ENCODE assay signal across 19 cellular contexts in genomic region chr19:55382013-55382412, GRCh38. TPM values are rescaled to one million over a fixed set of nuclear protein-coding genes. Genes with fewer than 3 reads are reported as not detected.
DNase-seq lines count a peak whose midpoint lies in the region; ATAC-seq and TF ChIP-seq lines count a peak whose summit lies in the region.
"Had no signal": no experiment of that assay in that cellular context is flagged by ENCODE, and none has a peak within 500 bp of the region (broad histone marks: within the 10 kb centered on the region; RNA-seq: fewer than 3 reads in every experiment).

No MANE protein-coding gene starts in this region.

- no peaks in the 10 kb centered on the region for H3K27me3 Mint-ChIP-seq in CD8-positive, alpha-beta T cell (ENCODE audit: low read depth)
- H3K27me3 Mint-ChIP-seq in activated T-helper 1 cell treated with anti-CD3 and anti-CD28 coated beads, Interleukin-12 subunit alpha, Interleukin-12 subunit beta, Interleukin-2, Interleukin-4 antibody, amounts not matched to agents 30 ng/mL and 10 ng/mL and 1 ng/mL, durations not matched to agents 14 hours and 24 hours and 36 hours (ENCODE audit: insufficient read depth) = no peaks in the 10 kb centered on the region
- H3K27me3 Mint-ChIP-seq in naive thymus-derived CD8-positive, alpha-beta T cell = no peaks in the 10 kb centered on the region

- peaks cover 39% of the 10 kb centered on the region for H3K4me1 Mint-ChIP-seq in CD8-positive, alpha-beta T cell (ENCODE audit: low read depth)
- H3K4me1 Mint-ChIP-seq in activated T-helper 1 cell treated with anti-CD3 and anti-CD28 coated beads, Interleukin-12 subunit alpha, Interleukin-12 subunit beta, Interleukin-2, Interleukin-4 antibody, amounts not matched to agents 30 ng/mL and 10 ng/mL and 1 ng/mL, durations not matched to agents 14 hours and 24 hours and 36 hours (ENCODE audit: low read depth) = peaks cover 18% of the 10 kb centered on the region
- peaks cover 21 to 42% (median 38%) of the 10 kb centered on the region in 4 donors for H3K4me1 Mint-ChIP-seq in naive thymus-derived CD8-positive, alpha-beta T cell

- TF ChIP-seq POLR2A in HCT116 (IDR thresholded peaks at IDR 0.05; ENCODE audit: borderline replicate concordance, extremely low read depth, insufficient read depth, insufficient read length) = no peak

- TF ChIP-seq CTCF in CD8-positive, alpha-beta T cell (IDR thresholded peaks at IDR 0.05) = no peak
- TF ChIP-seq CTCF in HCT116 (IDR thresholded peaks at IDR 0.05 in 2 of 3, conservative IDR thresholded peaks at IDR 0.05 in 1 of 3; ENCODE audit: borderline replicate concordance in 1 of 3, insufficient read depth in 1 of 3, low read depth in 2 of 3, low read length in 2 of 3) = no peak

- no peaks in the 10 kb centered on the region for H3K9me2 ChIP-seq in HCT116 (ENCODE audit: insufficient read depth)

- peaks cover 14% of the 10 kb centered on the region for H3K36me3 Mint-ChIP-seq in CD8-positive, alpha-beta T cell
- peaks cover 15% of the 10 kb centered on the region for H3K36me3 Mint-ChIP-seq in activated T-helper 1 cell treated with anti-CD3 and anti-CD28 coated beads, Interleukin-12 subunit alpha, Interleukin-12 subunit beta, Interleukin-2, Interleukin-4 antibody, amounts not matched to agents 30 ng/mL and 10 ng/mL and 1 ng/mL, durations not matched to agents 14 hours and 24 hours and 36 hours (ENCODE audit: low read depth)
- peaks cover 6 to 15% (median 9%) of the 10 kb centered on the region in 3 donors for H3K36me3 Mint-ChIP-seq in naive thymus-derived CD8-positive, alpha-beta T cell

- H3K27ac ChIP-seq in CD8-positive, alpha-beta T cell (ENCODE audit: low read depth, low read length) = no peak overlapping the region
- H3K27ac ChIP-seq in HCT116 (ENCODE audit: low read depth, low read length) = no peak overlapping the region
- H3K27ac ChIP-seq: Peyer's patch, thoracic aorta had no signal

- no peak overlapping the region for H3K9ac ChIP-seq in HCT116 (ENCODE audit: low read length)

- H3K4me1 ChIP-seq in CD8-positive, alpha-beta T cell (ENCODE audit: insufficient read depth, low read length) = peaks cover 25% of the 10 kb centered on the region
- H3K4me1 ChIP-seq in HCT116 (ENCODE audit: control insufficient read depth in 1 of 2, insufficient read depth in 2 of 2, low read length in 2 of 2) = peaks cover 1 to 33% of the 10 kb centered on the region in 2 experiments; a peak in 3 of 4 replicates

- ATAC-seq in CD8-positive, alpha-beta T cell = no peak
- ATAC-seq in HCT116 = no peak
- ATAC-seq in naive thymus-derived CD8-positive, alpha-beta T cell = no peak
- no peak for ATAC-seq in GM19324 (IDR thresholded peaks at IDR 0.05; ENCODE audit: low FRiP score, unreplicated experiment)
- ATAC-seq: right cardiac atrium had no signal

- no peaks in the 10 kb centered on the region for H3K27me3 ChIP-seq in CD8-positive, alpha-beta T cell (ENCODE audit: insufficient read depth, low read length)
- no peaks in the 10 kb centered on the region for H3K27me3 ChIP-seq in HCT116 (ENCODE audit: insufficient read depth, low read length)

- no peak for TF ChIP-seq RAD21 in HCT116 (IDR thresholded peaks at IDR 0.05; ENCODE audit: low read depth)

- intact Hi-C loops in CD8-positive, alpha-beta T cell (cut with DNase I, micrococcal nuclease) = no loop called here
- intact Hi-C loops in HCT116 (cut with micrococcal nuclease) = loop anchor here (5.0 kb wide), 1 partner anchor 80 kb away; no protein-coding TSS in a partner anchor
- intact Hi-C loops in activated T-helper 1 cell treated with anti-CD3 and anti-CD28 coated beads, Interleukin-12 subunit alpha, Interleukin-12 subunit beta, Interleukin-2, Interleukin-4 antibody, amounts not matched to agents 30 ng/mL and 10 ng/mL and 1 ng/mL, durations not matched to agents 14 hours and 24 hours and 36 hours (cut with micrococcal nuclease) = no loop called here

- BruUV-seq in HCT116 (replicated peaks; lab: Mats Ljungman, UMichigan) = no TSS peak

- H2AFZ ChIP-seq in HCT116 (ENCODE audit: low read depth, low read length, poor library complexity, severe bottlenecking) = no peak overlapping the region

- RAD21 ChIA-PET in HCT116 (lab: Charles Lee; ENCODE audit: low non-redundant PET in 1 of 2, low total read pairs in 2 of 2, uncharacterized antibody in 2 of 2, unreplicated experiment in 2 of 2) = no interaction called here

- peaks cover 2% of the 10 kb centered on the region for H3K36me3 ChIP-seq in CD8-positive, alpha-beta T cell (ENCODE audit: insufficient read depth, low read length)
- peaks cover 2 to 11% of the 10 kb centered on the region in 2 experiments; a peak in 2 of 4 replicates for H3K36me3 ChIP-seq in HCT116 (ENCODE audit: control insufficient read depth in 1 of 2, insufficient read depth in 2 of 2, low read length in 2 of 2)
- H3K36me3 ChIP-seq: thoracic aorta had no signal

- H3K4me2 ChIP-seq in HCT116 (ENCODE audit: low read length) = peak overlapping the region; percentile 95; the same call in 1 of the 2 replicates

- H3K4me3 ChIP-seq in CD8-positive, alpha-beta T cell (ENCODE audit: low read depth, low read length) = no peak overlapping the region
- no peak overlapping the region for H3K4me3 ChIP-seq in HCT116 (replicated peaks in 1 of 2; ENCODE audit: low read depth in 1 of 2, low read length in 2 of 2)
- H3K4me3 ChIP-seq: Peyer's patch, thoracic aorta had no signal

- peaks cover 38% of the 10 kb centered on the region for H3K79me2 ChIP-seq in HCT116 (ENCODE audit: insufficient read depth, low read length)

- peak overlapping the region; percentile 52 for H3K4me3 Mint-ChIP-seq in CD8-positive, alpha-beta T cell
- H3K4me3 Mint-ChIP-seq in activated T-helper 1 cell treated with anti-CD3 and anti-CD28 coated beads, Interleukin-12 subunit alpha, Interleukin-12 subunit beta, Interleukin-2, Interleukin-4 antibody, amounts not matched to agents 30 ng/mL and 10 ng/mL and 1 ng/mL, durations not matched to agents 14 hours and 24 hours and 36 hours = peak overlapping the region; percentile 92
- H3K4me3 Mint-ChIP-seq in naive thymus-derived CD8-positive, alpha-beta T cell = peak overlapping the region in 8 of 10 donors; percentile 12 to 99 (median 82)

- peaks cover 7% of the 10 kb centered on the region; the same call in 1 of the 2 replicates for H4K20me1 ChIP-seq in HCT116 (ENCODE audit: insufficient read depth)

- no peaks in the 10 kb centered on the region for H3K9me3 ChIP-seq in CD8-positive, alpha-beta T cell (ENCODE audit: low read length)
- no peaks in the 10 kb centered on the region for H3K9me3 ChIP-seq in HCT116 (ENCODE audit: control insufficient read depth in 1 of 2, insufficient read depth in 1 of 2, low read depth in 1 of 2, low read length in 2 of 2)
- H3K9me3 ChIP-seq: Peyer's patch, thoracic aorta had no signal

- H3K9me3 Mint-ChIP-seq in CD8-positive, alpha-beta T cell = no peaks in the 10 kb centered on the region
- no peaks in the 10 kb centered on the region for H3K9me3 Mint-ChIP-seq in activated T-helper 1 cell treated with anti-CD3 and anti-CD28 coated beads, Interleukin-12 subunit alpha, Interleukin-12 subunit beta, Interleukin-2, Interleukin-4 antibody, amounts not matched to agents 30 ng/mL and 10 ng/mL and 1 ng/mL, durations not matched to agents 14 hours and 24 hours and 36 hours
- H3K9me3 Mint-ChIP-seq in naive thymus-derived CD8-positive, alpha-beta T cell = peaks cover 0 to 2% (median 0%) of the 10 kb centered on the region in 9 donors

- DNase-seq in CD8-positive, alpha-beta T cell = no peak
- no peak for DNase-seq in HCT116 (ENCODE audit: low read depth, low spot score)
- no peak for DNase-seq in activated T-helper 1 cell treated with anti-CD3 and anti-CD28 coated beads, Interleukin-12 subunit alpha, Interleukin-12 subunit beta, Interleukin-2, Interleukin-4 antibody, amounts not matched to agents 30 ng/mL and 10 ng/mL and 1 ng/mL, durations not matched to agents 14 hours and 24 hours and 36 hours (ENCODE audit: low spot score)
- DNase-seq in naive thymus-derived CD8-positive, alpha-beta T cell = no peak
- no peak for DNase-seq in glomerular visceral epithelial cell (ENCODE audit: extremely low spot score)
- DNase-seq in Ammon's horn (ENCODE audit: low spot score) = no peak
- DNase-seq: activated CD4-positive, CD25-positive, alpha-beta regulatory T cell; aorta; H7; NCI-H1092 treated with DMSO at 0.1 percent for 48 hours; NCI-H69; nucleus accumbens; Peyer's patch; stimulated activated CD4-positive, alpha-beta T cell treated with anti-CD3 and anti-CD28 coated beads, Interleukin-2, amount 100 ng/mL, for 24 hours had no signal

- H3K27ac Mint-ChIP-seq in CD8-positive, alpha-beta T cell = no peak overlapping the region
- H3K27ac Mint-ChIP-seq in activated T-helper 1 cell treated with anti-CD3 and anti-CD28 coated beads, Interleukin-12 subunit alpha, Interleukin-12 subunit beta, Interleukin-2, Interleukin-4 antibody, amounts not matched to agents 30 ng/mL and 10 ng/mL and 1 ng/mL, durations not matched to agents 14 hours and 24 hours and 36 hours = peak overlapping the region; percentile 60
- H3K27ac Mint-ChIP-seq in naive thymus-derived CD8-positive, alpha-beta T cell = peak overlapping the region in 2 of 10 donors; percentile 11 to 79

- POLR2A ChIA-PET in CD8-positive, alpha-beta T cell (lab: Charles Lee) = no interaction called here
- POLR2A ChIA-PET in HCT116 (lab: Charles Lee) = interaction anchor here (0.6 kb wide), 1 partner anchor 243 kb away, joined by 3 read pairs; the partner anchor contains the start of gene ZNF784
- POLR2A ChIA-PET in naive thymus-derived CD8-positive, alpha-beta T cell (lab: Charles Lee) = no interaction called here

- CTCF ChIA-PET in CD8-positive, alpha-beta T cell (lab: Charles Lee) = no interaction called here
- CTCF ChIA-PET in HCT116 (lab: Charles Lee) = no interaction called here

RNA-seq across cellular contexts. Expression of gene TMEM238, which starts 2.1 kb away (rescaled TPM):
- total RNA-seq in CD8-positive, alpha-beta T cell = 10 to 100 TPM; 12.9 to 13.4 TPM
- total RNA-seq in HCT116 (2021; ENCODE audit: unreplicated experiment) = 21.0 TPM
- 4.8 and 9.0 TPM in 2 replicates for polyA plus RNA-seq in HCT116 (2012)
- total RNA-seq in activated T-helper 1 cell treated with anti-CD3 and anti-CD28 coated beads, Interleukin-12 subunit alpha, Interleukin-12 subunit beta, Interleukin-2, Interleukin-4 antibody, amounts not matched to agents 30 ng/mL and 10 ng/mL and 1 ng/mL, durations not matched to agents 14 hours and 24 hours and 36 hours = 9.7 and 10.6 TPM in 2 replicates
- total RNA-seq in naive thymus-derived CD8-positive, alpha-beta T cell = 10 to 100 TPM in 1 of 2 experiments, 1 to 10 TPM in 1; 10.0 to 10.2 TPM
- polyA plus RNA-seq in naive thymus-derived CD8-positive, alpha-beta T cell = 1 to 10 TPM; 1.1 to 1.5 (median 1.3) TPM
- polyA plus RNA-seq: aorta had no signal

RNA-seq across cellular contexts. Expression of gene RPL28, which starts 3.7 kb away (rescaled TPM):
- 1,000 to 10,000 TPM; 4,227 to 4,270 TPM for total RNA-seq in CD8-positive, alpha-beta T cell
- total RNA-seq in HCT116 (2021; ENCODE audit: unreplicated experiment) = 3,050 TPM
- 4,429 and 5,970 TPM in 2 replicates for polyA plus RNA-seq in HCT116 (2012)
- 1,835 and 1,847 TPM in 2 replicates for total RNA-seq in activated T-helper 1 cell treated with anti-CD3 and anti-CD28 coated beads, Interleukin-12 subunit alpha, Interleukin-12 subunit beta, Interleukin-2, Interleukin-4 antibody, amounts not matched to agents 30 ng/mL and 10 ng/mL and 1 ng/mL, durations not matched to agents 14 hours and 24 hours and 36 hours
- total RNA-seq in naive thymus-derived CD8-positive, alpha-beta T cell = 1,000 to 10,000 TPM; 2,967 to 2,995 TPM
- polyA plus RNA-seq in naive thymus-derived CD8-positive, alpha-beta T cell = 1,000 to 10,000 TPM in 1 of 3 donors, 100 to 1,000 TPM in 2; 559 to 1,017 (median 787) TPM

RNA-seq across cellular contexts. Expression of gene TMEM190, which starts 5.4 kb away (rescaled TPM):
- not detected for total RNA-seq in CD8-positive, alpha-beta T cell
- total RNA-seq in HCT116 (2021; ENCODE audit: unreplicated experiment) = not detected
- polyA plus RNA-seq in HCT116 (2012) = 0.21 TPM in 1 of 2 replicates, not detected in the other
- not detected in 2 replicates for total RNA-seq in activated T-helper 1 cell treated with anti-CD3 and anti-CD28 coated beads, Interleukin-12 subunit alpha, Interleukin-12 subunit beta, Interleukin-2, Interleukin-4 antibody, amounts not matched to agents 30 ng/mL and 10 ng/mL and 1 ng/mL, durations not matched to agents 14 hours and 24 hours and 36 hours
- total RNA-seq in naive thymus-derived CD8-positive, alpha-beta T cell = not detected
- not detected for polyA plus RNA-seq in naive thymus-derived CD8-positive, alpha-beta T cell
- total RNA-seq: aorta, epithelial cell of proximal tubule, glomerular endothelial cell, H7, Peyer's patch, right cardiac atrium, thoracic aorta had no signal
- polyA plus RNA-seq: aorta, right cardiac atrium had no signal

RNA-seq across cellular contexts. Expression of gene IL11, which starts 11.8 kb away (rescaled TPM):
- total RNA-seq in CD8-positive, alpha-beta T cell = 1 to 10 TPM in 1 of 2 experiments, under 1 TPM in 1; 0.28 to 1.0 TPM
- 2.8 TPM for total RNA-seq in HCT116 (2021; ENCODE audit: unreplicated experiment)
- polyA plus RNA-seq in HCT116 (2012) = 3.4 and 4.5 TPM in 2 replicates
- total RNA-seq in activated T-helper 1 cell treated with anti-CD3 and anti-CD28 coated beads, Interleukin-12 subunit alpha, Interleukin-12 subunit beta, Interleukin-2, Interleukin-4 antibody, amounts not matched to agents 30 ng/mL and 10 ng/mL and 1 ng/mL, durations not matched to agents 14 hours and 24 hours and 36 hours = 0.34 TPM in 1 of 2 replicates, not detected in the other
- total RNA-seq in naive thymus-derived CD8-positive, alpha-beta T cell = under 1 TPM in 1 of 2 experiments, not detected in 1; 0.21 TPM
- not detected for polyA plus RNA-seq in naive thymus-derived CD8-positive, alpha-beta T cell
- total RNA-seq: Peyer's patch, right cardiac atrium had no signal
- polyA plus RNA-seq: right cardiac atrium had no signal

RNA-seq across cellular contexts. Expression of gene GARIN5B, which starts 19.0 kb away (rescaled TPM):
- total RNA-seq in CD8-positive, alpha-beta T cell = not detected
- not detected for total RNA-seq in HCT116 (2021; ENCODE audit: unreplicated experiment)
- polyA plus RNA-seq in HCT116 (2012) = not detected in 2 replicates
- 0.05 TPM in 1 of 2 replicates, not detected in the other for total RNA-seq in activated T-helper 1 cell treated with anti-CD3 and anti-CD28 coated beads, Interleukin-12 subunit alpha, Interleukin-12 subunit beta, Interleukin-2, Interleukin-4 antibody, amounts not matched to agents 30 ng/mL and 10 ng/mL and 1 ng/mL, durations not matched to agents 14 hours and 24 hours and 36 hours
- not detected for total RNA-seq in naive thymus-derived CD8-positive, alpha-beta T cell
- not detected for polyA plus RNA-seq in naive thymus-derived CD8-positive, alpha-beta T cell
- total RNA-seq: aorta, epithelial cell of proximal tubule, glomerular endothelial cell, H7, Peyer's patch, right cardiac atrium, thoracic aorta had no signal
- polyA plus RNA-seq: aorta, right cardiac atrium had no signal
